Comparison of ENCODE assay signal across 13 cellular contexts in genomic region chr9:14238044-14238443, GRCh38.
DNase-seq lines count a peak whose midpoint lies in the region; ATAC-seq, FAIRE-seq and TF ChIP-seq lines count a peak whose summit lies in the region.
"Had no signal": no experiment of that assay in that cellular context is flagged by ENCODE, and none has a peak within 500 bp of the region (broad histone marks: within the 10 kb centered on the region; RNA-seq: fewer than 3 reads in every experiment).

No MANE protein-coding gene starts in this region.

- no peaks in the 10 kb centered on the region; the same call in 1 of the 2 replicates for H3K79me1 ChIP-seq in H1 (ENCODE audit: low read depth, low read length)

- H3K23me2 ChIP-seq in H1 (ENCODE audit: low read depth, low read length) = peaks cover 2% of the 10 kb centered on the region; the same call in 1 of the 2 replicates

- H4K8ac ChIP-seq in H1 (ENCODE audit: extremely low read depth, insufficient read depth, low read length) = no peak overlapping the region

- peak overlapping the region; percentile 91; the same call in 1 of the 2 replicates for H2AK5ac ChIP-seq in H1 (ENCODE audit: low read depth, low read length)

- H3K4me1 ChIP-seq in H1 (replicated peaks in 1 of 4; ENCODE audit: control insufficient read depth in 3 of 4, insufficient read depth in 4 of 4, low read length in 3 of 4) = peaks cover 0 to 8% (median 3%) of the 10 kb centered on the region in 4 experiments; a peak in 5 of 7 replicates
- H3K4me1 ChIP-seq in lung (ENCODE audit: control insufficient read depth in 2 of 2, insufficient read depth in 2 of 2, low read length in 2 of 2) = peaks cover 4 to 48% of the 10 kb centered on the region in 2 donors
- H3K4me1 ChIP-seq in uterus = no peaks in the 10 kb centered on the region

- H4K20me1 ChIP-seq in H1 (replicated peaks in 1 of 2; ENCODE audit: control insufficient read depth in 1 of 2, insufficient read depth in 2 of 2, low read length in 2 of 2) = no peaks in the 10 kb centered on the region

- no peak for DNase-seq in Right ventricle myocardium superior
- DNase-seq in cardiac septum (ENCODE audit: low spot score) = no peak
- no peak for DNase-seq in H1 (ENCODE audit: low read depth in 1 of 2, low spot score in 2 of 2)
- no peak for DNase-seq in lung (ENCODE audit: low spot score)
- DNase-seq in uterus = no peak
- no peak for DNase-seq in GF-D8 (lab: John Stamatoyannopoulos, UW)
- no peak for DNase-seq in amniotic stem cell (lab: John Stamatoyannopoulos, UW)
- DNase-seq: 8988T; NK-92 treated with Interleukin-12 subunit alpha and Interleukin-12 subunit beta, amount 100 ng/mL, for 24 hours had no signal

- CTCF ChIA-PET in H1 (lab: Charles Lee; ENCODE audit: partially characterized antibody) = interaction anchor here (0.6 to 0.8 kb wide), 2 partner anchors 17 to 107 kb away, joined by 3 read pairs; no protein-coding TSS in a partner anchor

- H3K9ac ChIP-seq in H1 (replicated peaks in 1 of 4; ENCODE audit: extremely low read depth in 1 of 4, low read depth in 3 of 4, low read length in 3 of 4) = no peak overlapping the region

- peak; percentile 28 for ATAC-seq in Right ventricle myocardium superior (ENCODE audit: poor library complexity)
- ATAC-seq in lung (ENCODE audit: insufficient read depth, low FRiP score) = no peak
- ATAC-seq in HG03457 (IDR thresholded peaks at IDR 0.05; ENCODE audit: unreplicated experiment) = no peak

- no peak for TF ChIP-seq CTCF in H1 (IDR thresholded peaks at IDR 0.05; ENCODE audit: control extremely low read depth in 1 of 3, insufficient read depth in 1 of 3, low read depth in 1 of 3, low read length in 3 of 3)
- TF ChIP-seq CTCF in lung (IDR thresholded peaks at IDR 0.05; ENCODE audit: control extremely low read depth, extremely low read depth) = no peak
- no peak for TF ChIP-seq CTCF in uterus (IDR thresholded peaks at IDR 0.05)

- 74% methylated on average over 3 of the region's 3 CpGs; no CpG with 5 or more reads in 1 of the 2 experiments for WGBS in H1 (ENCODE audit: extremely low coverage in 1 of 2, insufficient coverage in 1 of 2, insufficient read length in 1 of 2, insufficient replicate concordance in 2 of 2, low coverage in 1 of 2, low lambda C conversion rate in 2 of 2, missing lambda C conversion rate in 1 of 2), 2 experiments
- 57 to 78% methylated on average over 3 of the region's 3 CpGs for WGBS in lung, 2 donors

- H3K4me2 ChIP-seq in H1 (ENCODE audit: insufficient read depth in 1 of 2, low read depth in 2 of 2, low read length in 2 of 2) = 0 out of 4 replicates have a peak overlapping the region, but pooled peaks of 1 of the 2 experiments have one; percentile 5

- POLR2A ChIA-PET in H1 (lab: Charles Lee; ENCODE audit: partially characterized antibody) = no interaction called here

- intact Hi-C loops in Right ventricle myocardium superior (cut with DNase I) = no loop called here
- intact Hi-C loops in cardiac septum (cut with DNase I) = loop anchor here (5.0 kb wide), 1 partner anchor 114 kb away; no protein-coding TSS in a partner anchor
- intact Hi-C loops in uterus (cut with DNase I; ENCODE audit: low total_unique reads) = no loop called here

- no peak overlapping the region; the same call in 1 of the 2 replicates for H2BK15ac ChIP-seq in H1 (ENCODE audit: low read length)

- no peak for FAIRE-seq in H1 (lab: Jason Lieb, UNC)
- FAIRE-seq: endometrium had no signal

- no peak overlapping the region for H3K4ac ChIP-seq in H1 (replicated peaks; ENCODE audit: insufficient read length, low read depth, low read length)

- H4K91ac ChIP-seq in H1 (replicated peaks; ENCODE audit: insufficient read length, low read length) = peak overlapping the region; percentile 18

- H3K14ac ChIP-seq in H1 (ENCODE audit: insufficient read length) = no peak overlapping the region

- no peaks in the 10 kb centered on the region for H3K27me3 ChIP-seq in H1 (replicated peaks in 1 of 4; ENCODE audit: control insufficient read depth in 3 of 4, extremely low read depth in 1 of 4, insufficient read depth in 3 of 4, low read length in 3 of 4)
- no peaks in the 10 kb centered on the region for H3K27me3 ChIP-seq in lung (ENCODE audit: control insufficient read depth, insufficient read depth)
- H3K27me3 ChIP-seq in uterus = no peaks in the 10 kb centered on the region

- H3K18ac ChIP-seq in H1 (ENCODE audit: extremely low read depth, low read length) = no peak overlapping the region

- no peak for TF ChIP-seq RAD21 in H1 (IDR thresholded peaks at IDR 0.05 in 1 of 2, conservative IDR thresholded peaks at IDR 0.05 in 1 of 2; ENCODE audit: low read depth in 2 of 2, low read length in 2 of 2)

- H2BK12ac ChIP-seq in H1 (ENCODE audit: low read depth, low read length) = peak overlapping the region; percentile 83; the same call in 1 of the 2 replicates

- no peak for TF ChIP-seq EP300 in H1 (IDR thresholded peaks at IDR 0.05; ENCODE audit: borderline replicate concordance in 1 of 2, low read depth in 2 of 2, low read length in 2 of 2)

- H3K23ac ChIP-seq in H1 (ENCODE audit: insufficient read length) = no peak overlapping the region

- H3K27ac ChIP-seq in H1 (ENCODE audit: low read depth, low read length) = no peak overlapping the region; the same call in 1 of the 2 replicates
- H3K27ac ChIP-seq in lung (ENCODE audit: low read depth in 1 of 2, low read length in 1 of 2) = peak overlapping the region; percentile 33 to 89
- peak overlapping the region; percentile 19 to 50 for H3K27ac ChIP-seq in uterus
- H3K27ac ChIP-seq: thoracic aorta, VCaP had no signal

- H2BK120ac ChIP-seq in H1 (replicated peaks; ENCODE audit: low read depth, low read length) = no peak overlapping the region

- no peaks in the 10 kb centered on the region for H3K9me3 ChIP-seq in H1 (ENCODE audit: insufficient read depth in 2 of 2, low read depth in 1 of 2, low read length in 1 of 2)
- no peaks in the 10 kb centered on the region for H3K9me3 ChIP-seq in lung (ENCODE audit: control insufficient read depth in 2 of 2, insufficient read depth in 1 of 2, low read length in 1 of 2)
- H3K9me3 ChIP-seq in uterus = no peaks in the 10 kb centered on the region
- H3K9me3 ChIP-seq: thoracic aorta had no signal

- H2BK5ac ChIP-seq in H1 (ENCODE audit: low read depth, low read length) = peak overlapping the region; percentile 81; the same call in 1 of the 2 replicates

- no peak overlapping the region for H4K5ac ChIP-seq in H1 (ENCODE audit: insufficient read length, low read depth, low read length)

- TF ChIP-seq POLR2A in H1 (IDR thresholded peaks at IDR 0.05; ENCODE audit: control extremely low read depth in 1 of 2, low read depth in 2 of 2, low read length in 2 of 2) = no peak
- TF ChIP-seq POLR2A in uterus (IDR thresholded peaks at IDR 0.05) = no peak

- no peak overlapping the region for H2AFZ ChIP-seq in H1 (ENCODE audit: low read length)

- H3K36me3 ChIP-seq in H1 (ENCODE audit: control insufficient read depth in 2 of 4, insufficient read depth in 4 of 4, low read length in 3 of 4) = no peaks in the 10 kb centered on the region
- H3K36me3 ChIP-seq in lung (ENCODE audit: control insufficient read depth in 2 of 2, insufficient read depth in 2 of 2, low read length in 2 of 2) = peaks cover 0 to 2% of the 10 kb centered on the region in 2 donors
- no peaks in the 10 kb centered on the region for H3K36me3 ChIP-seq in uterus
- H3K36me3 ChIP-seq: thoracic aorta had no signal

- H3K4me3 ChIP-seq in H1 (ENCODE audit: extremely low read depth in 1 of 4, insufficient read depth in 2 of 4, low read depth in 3 of 4, low read length in 4 of 4) (no peak overlapping the region), lung (no peak overlapping the region), uterus (no peak overlapping the region)
- H3K4me3 ChIP-seq: thoracic aorta had no signal

- peak overlapping the region; percentile 48; the same call in 1 of the 2 replicates for H2BK20ac ChIP-seq in H1 (ENCODE audit: low read length)

- no peak overlapping the region for H3K56ac ChIP-seq in H1 (replicated peaks; ENCODE audit: insufficient read length, low read depth, low read length)

- H3K79me2 ChIP-seq in H1 (ENCODE audit: control insufficient read depth in 1 of 2, insufficient read depth in 2 of 2, low read length in 2 of 2) = peaks cover 0 to 3% of the 10 kb centered on the region in 2 experiments; a peak in 1 of 4 replicates
